8 cellular contexts compared by ENCODE assay signal in genomic region chr21:26686278-26686677, GRCh38.
DNase-seq lines count a peak whose midpoint lies in the region; ATAC-seq lines count a peak whose summit lies in the region.

No MANE protein-coding gene starts in this region.

- ATAC-seq in HG02884 (IDR thresholded peaks at IDR 0.05; ENCODE audit: unreplicated experiment), result peak; percentile 80
- no peak for ATAC-seq in GM18511 (IDR thresholded peaks at IDR 0.05; ENCODE audit: unreplicated experiment)

- peak; percentile 7 for DNase-seq in NCI-H2196 (lab: John Stamatoyannopoulos, UW; ENCODE audit: unreplicated experiment)
- DNase-seq in NCI-H2196 treated with DMSO at 0.1 percent for 48 hours (lab: John Stamatoyannopoulos, UW; ENCODE audit: unreplicated experiment), result no peak
- peak; percentile 66 for DNase-seq in RPMI8226
- DNase-seq in glomerular visceral epithelial cell (ENCODE audit: extremely low spot score), result peak; percentile 59
- DNase-seq in dedifferentiated amniotic fluid mesenchymal stem cell (ENCODE audit: extremely low spot score), result no peak
- DNase-seq in T-helper 9 cell, result no peak

Comparison
In these comparisons a context has a peak if more than half of its experiments do, and no peak if none do; other contexts are left out.
1. DNase-seq: peak in NCI-H2196 (single experiment), RPMI8226 (single experiment) and glomerular visceral epithelial cell (single experiment); none in NCI-H2196 treated with DMSO at 0.1 percent for 48 hours (single experiment), dedifferentiated amniotic fluid mesenchymal stem cell (single experiment) and T-helper 9 cell (single experiment).